Comparison of ENCODE assay signal across 8 cellular contexts in the genomic region with DNA sequence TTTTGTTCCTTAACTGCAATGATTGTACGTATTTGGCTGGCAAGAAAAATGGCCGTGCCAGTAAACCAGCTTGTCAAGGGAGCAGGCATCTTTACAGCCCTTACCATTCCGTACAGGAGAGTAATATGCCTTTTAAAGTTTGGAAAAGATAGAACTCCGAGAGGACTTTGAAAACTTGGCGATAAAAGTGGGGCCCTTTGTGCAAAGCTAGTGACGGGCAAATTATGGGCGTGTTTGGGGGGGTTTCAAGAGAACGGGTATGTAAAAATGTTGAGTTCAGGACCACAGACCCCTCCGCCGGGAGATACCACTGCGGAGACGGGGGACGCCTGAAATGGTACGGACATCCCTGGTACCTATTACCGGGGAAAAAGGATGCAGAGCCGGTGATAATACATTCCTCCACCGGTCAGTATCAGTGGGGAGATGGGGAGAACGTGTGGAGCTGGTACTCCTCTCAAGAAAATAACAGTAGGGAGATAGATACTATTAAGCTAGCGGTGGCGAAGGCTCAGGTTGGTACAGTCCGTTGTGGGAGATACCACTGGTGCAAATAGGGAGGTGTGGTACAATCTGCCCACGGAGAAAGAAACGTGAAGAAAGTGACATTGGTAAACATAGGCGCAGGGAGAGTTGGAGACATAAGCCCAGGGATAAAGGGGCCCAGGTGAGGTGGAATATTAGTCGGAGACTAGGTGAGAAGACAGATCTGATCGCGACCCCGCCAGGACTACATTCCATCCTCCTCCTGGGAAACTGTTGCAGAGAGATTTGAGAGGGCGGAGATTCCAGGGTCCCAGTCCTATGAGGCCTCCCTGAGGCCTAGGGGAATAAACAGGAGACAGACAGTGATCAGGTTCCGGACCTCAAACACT. TPM values are rescaled to one million over a fixed set of nuclear protein-coding genes. Genes with fewer than 3 reads are reported as not detected.
DNase-seq lines count a peak whose midpoint lies in the region; ATAC-seq, FAIRE-seq and TF ChIP-seq lines count a peak whose summit lies in the region.

No MANE protein-coding gene starts in this region.

- H3K27ac ChIP-seq in dorsolateral prefrontal cortex (peak overlapping the region; percentile 52 to 99 (median 93)), HepG2 (ENCODE audit: extremely low read length, insufficient read depth, low read length) (peak overlapping the region; percentile 93)

- H3K4me1 ChIP-seq in HepG2 (ENCODE audit: insufficient read depth, low read length): no peaks in the 10 kb centered on the region

- H3K4me2 ChIP-seq in HepG2 (ENCODE audit: low read depth, low read length): peak overlapping the region; percentile 64

- DNase-seq in GF-D8 (lab: John Stamatoyannopoulos, UW): peak; percentile 31
- peak; percentile 74 to 90 for DNase-seq in NCI-H524 (lab: John Stamatoyannopoulos, UW)
- peak; percentile 74 to 79 for DNase-seq in activated CD4-positive, alpha-beta T cell treated with anti-CD3 and anti-CD28 coated beads, Interleukin-2, amount 50 U/mL, for 48 hours
- peak in 9 of 10 donors; percentile 54 to 73 (median 62) for DNase-seq in dorsolateral prefrontal cortex
- peak; percentile 71 for DNase-seq in HepG2 (ENCODE audit: low spot score)
- peak; percentile 73 for DNase-seq in stimulated activated CD4-positive, alpha-beta T cell treated with anti-CD3 and anti-CD28 coated beads, Interleukin-1b, Interleukin-23, amount 100 ng/mL, for 48 hours

- H3K4me3 ChIP-seq in dorsolateral prefrontal cortex (peak overlapping the region; percentile 26 to 74 (median 60)), HepG2 (replicated peaks in 1 of 3; ENCODE audit: insufficient read depth in 1 of 3, low read depth in 2 of 3, low read length in 3 of 3) (peak overlapping the region; percentile 71 to 82 (median 79))

- BruUV-seq in HepG2 (replicated peaks; lab: Mats Ljungman, UMichigan): no TSS peak

- peak overlapping the region; percentile 94 for H3K9ac ChIP-seq in HepG2 (ENCODE audit: insufficient read depth, low read depth, low read length)

- FAIRE-seq in HepG2 (lab: Jason Lieb, UNC): peak; percentile 87

- under 1% methylated on average over 22 of the region's 30 CpGs for WGBS in HepG2 (ENCODE audit: low lambda C conversion rate)

- no peaks in the 10 kb centered on the region for H3K36me3 ChIP-seq in HepG2 (replicated peaks in 1 of 2; ENCODE audit: control insufficient read depth in 1 of 2, insufficient read depth in 2 of 2, low read length in 2 of 2)

- TF ChIP-seq RAD21 in HepG2 (CRISPR knock-in tag; IDR thresholded peaks at IDR 0.05): no peak

- intact Hi-C loops in dorsolateral prefrontal cortex (cut with DNase I): loop anchor here in 1 of 2 donors (10.0 kb wide), 3 partner anchors 366 to 826 kb away; a partner anchor contains a TSS
- intact Hi-C loops in HepG2 (cut with micrococcal nuclease; ENCODE audit: unreplicated experiment): no loop called here

- H4K20me1 ChIP-seq in HepG2 (ENCODE audit: insufficient read depth, low read length): no peaks in the 10 kb centered on the region

- 0 out of 4 replicates have a peak, but pooled peaks of 1 of the 2 experiments have one; percentile 23 for TF ChIP-seq POLR2A in HepG2 (IDR thresholded peaks at IDR 0.05; ENCODE audit: insufficient read depth in 1 of 2, low read depth in 2 of 2, low read length in 2 of 2)

- TF ChIP-seq CTCF in dorsolateral prefrontal cortex (IDR thresholded peaks at IDR 0.05 in 54 of 56, conservative IDR thresholded peaks at IDR 0.05 in 2 of 56; ENCODE audit: low read depth in 1 of 56, partially characterized antibody in 56 of 56): no peak
- no peak for TF ChIP-seq CTCF in HepG2 (CRISPR knock-in tag; IDR thresholded peaks at IDR 0.05)

- H3K79me2 ChIP-seq in HepG2 (ENCODE audit: insufficient read depth, low read length): no peaks in the 10 kb centered on the region

- no peak for TF ChIP-seq EP300 in HepG2 (IDR thresholded peaks at IDR 0.05; ENCODE audit: low read depth in 2 of 2, low read length in 2 of 2)
- TF ChIP-seq EP300 in HepG2 (CRISPR knock-in tag; IDR thresholded peaks at IDR 0.05; ENCODE audit: borderline replicate concordance): no peak

- CTCF ChIA-PET in HepG2 (lab: Yijun Ruan, JAX; ENCODE audit: low intra/inter-chr PET ratio, low total read pairs): no interaction called here

- in situ Hi-C loops in HepG2 (cut with HindIII; ENCODE audit: extremely low pct_ligation_motif_present, low pct_unique_long_range_greater_than_20kb): loop anchor here (10.0 kb wide), 1 partner anchor 56 kb away; no protein-coding TSS in a partner anchor

- ATAC-seq in HG03159 (IDR thresholded peaks at IDR 0.05; ENCODE audit: unreplicated experiment): peak; percentile 65
- peak; percentile 81 for ATAC-seq in HepG2
- no peak for ATAC-seq in HG03521 (IDR thresholded peaks at IDR 0.05; ENCODE audit: unreplicated experiment)

- H3K9me3 ChIP-seq in HepG2 (ENCODE audit: low read length): no peaks in the 10 kb centered on the region

- peaks cover 0 to 6% (median 0%) of the 10 kb centered on the region in 45 donors for H3K27me3 ChIP-seq in dorsolateral prefrontal cortex
- H3K27me3 ChIP-seq in HepG2 (ENCODE audit: control insufficient read depth in 1 of 2, insufficient read depth in 2 of 2, low read length in 2 of 2): no peaks in the 10 kb centered on the region; a peak in 1 of 5 replicates

- H2AFZ ChIP-seq in HepG2 (ENCODE audit: low read length): peak overlapping the region; percentile 97

- POLR2A ChIA-PET in HepG2 (lab: Yijun Ruan, JAX): interaction anchor here (0.9 to 1.2 kb wide), 2 partner anchors 63 to 185 kb away, joined by 3 read pairs; a partner anchor contains a TSS

RNA-seq across cellular contexts. Expression of a gene that starts 14.5 kb away (rescaled TPM):
- total RNA-seq in dorsolateral prefrontal cortex: 1 to 10 TPM in 2 of 120 experiments, under 1 TPM in 4, not detected in 114; 0.88 to 1.1 (median 0.94) TPM
- total RNA-seq in HepG2 (2016; rRNA removed; fragmentation: Illumina TruSeq; extraction: Trizol): not detected in 2 replicates
- total RNA-seq in HepG2 (2016; cell fraction: cytosol; rRNA removed; fragmentation: Illumina TruSeq; extraction: Trizol; ENCODE audit: low read depth): not detected in 2 replicates
- total RNA-seq in HepG2 (2016; cell fraction: insoluble cytoplasmic fraction; rRNA removed; fragmentation: Illumina TruSeq; extraction: Trizol): not detected in 2 replicates
- not detected in 2 replicates for total RNA-seq in HepG2 (2016; cell fraction: membrane; rRNA removed; fragmentation: Illumina TruSeq; extraction: Trizol)
- total RNA-seq in HepG2 (2016; cell fraction: nucleus; rRNA removed; fragmentation: Illumina TruSeq; extraction: Trizol): not detected in 2 replicates
- not detected in 2 replicates for polyA plus RNA-seq in HepG2 (2011; rRNA removed)
- polyA plus RNA-seq in HepG2 (2011; cell fraction: cytosol; rRNA removed): not detected in 2 replicates
- polyA plus RNA-seq in HepG2 (2011; cell fraction: nucleus; rRNA removed): not detected in 2 replicates
- not detected in 2 replicates for polyA plus RNA-seq in HepG2 (2012)
- not detected in 2 replicates for polyA plus RNA-seq in HepG2 (2016; cell fraction: cytosol; fragmentation: Illumina TruSeq; extraction: Trizol; ENCODE audit: low read depth)
- polyA plus RNA-seq in HepG2 (2016; cell fraction: insoluble cytoplasmic fraction; fragmentation: Illumina TruSeq; extraction: Trizol; ENCODE audit: low read depth): not detected in 2 replicates
- polyA plus RNA-seq in HepG2 (2016; cell fraction: membrane; fragmentation: Illumina TruSeq; extraction: Trizol; ENCODE audit: low read depth): not detected in 2 replicates
- not detected in 2 replicates for polyA plus RNA-seq in HepG2 (2016; cell fraction: nucleus; fragmentation: Illumina TruSeq; extraction: Trizol; ENCODE audit: insufficient read depth, low read depth)
- polyA minus RNA-seq in HepG2 (2011; rRNA and poly(A)+ RNA removed; ENCODE audit: low replicate concordance): not detected in 2 replicates
- not detected in 2 replicates for polyA minus RNA-seq in HepG2 (2011; cell fraction: cytosol; rRNA and poly(A)+ RNA removed)
- not detected in 2 replicates for polyA minus RNA-seq in HepG2 (2011; cell fraction: nucleus; rRNA and poly(A)+ RNA removed)

RNA-seq across cellular contexts. Expression of a gene that starts 17.5 kb away (rescaled TPM):
- total RNA-seq in dorsolateral prefrontal cortex (10 to 100 TPM in 11 of 120 experiments, 1 to 10 TPM in 109; 5.7 to 35.3 (median 8.4) TPM), HepG2 (2016; rRNA removed; fragmentation: Illumina TruSeq; extraction: Trizol) (4.5 and 4.8 TPM in 2 replicates)
- total RNA-seq in HepG2 (2016; cell fraction: cytosol; rRNA removed; fragmentation: Illumina TruSeq; extraction: Trizol; ENCODE audit: low read depth): 0.30 and 0.35 TPM in 2 replicates
- total RNA-seq in HepG2 (2016; cell fraction: insoluble cytoplasmic fraction; rRNA removed; fragmentation: Illumina TruSeq; extraction: Trizol): 4.7 and 5.2 TPM in 2 replicates
- total RNA-seq in HepG2 (2016; cell fraction: membrane; rRNA removed; fragmentation: Illumina TruSeq; extraction: Trizol): 1.2 and 1.3 TPM in 2 replicates
- total RNA-seq in HepG2 (2016; cell fraction: nucleus; rRNA removed; fragmentation: Illumina TruSeq; extraction: Trizol): 4.6 and 5.8 TPM in 2 replicates
- 2.1 TPM in 2 replicates for polyA plus RNA-seq in HepG2 (2011; rRNA removed)
- 0.60 and 1.2 TPM in 2 replicates for polyA plus RNA-seq in HepG2 (2011; cell fraction: cytosol; rRNA removed)
- polyA plus RNA-seq in HepG2 (2011; cell fraction: nucleus; rRNA removed): 2.9 and 4.6 TPM in 2 replicates
- polyA plus RNA-seq in HepG2 (2012): 3.9 and 4.1 TPM in 2 replicates
- polyA plus RNA-seq in HepG2 (2016; cell fraction: cytosol; fragmentation: Illumina TruSeq; extraction: Trizol; ENCODE audit: low read depth): 0.06 and 0.08 TPM in 2 replicates
- 4.7 and 4.8 TPM in 2 replicates for polyA plus RNA-seq in HepG2 (2016; cell fraction: insoluble cytoplasmic fraction; fragmentation: Illumina TruSeq; extraction: Trizol; ENCODE audit: low read depth)
- 0.36 and 0.49 TPM in 2 replicates for polyA plus RNA-seq in HepG2 (2016; cell fraction: membrane; fragmentation: Illumina TruSeq; extraction: Trizol; ENCODE audit: low read depth)
- polyA plus RNA-seq in HepG2 (2016; cell fraction: nucleus; fragmentation: Illumina TruSeq; extraction: Trizol; ENCODE audit: insufficient read depth, low read depth): 12.4 and 13.6 TPM in 2 replicates
- polyA minus RNA-seq in HepG2 (2011; rRNA and poly(A)+ RNA removed; ENCODE audit: low replicate concordance): 0.56 and 1.9 TPM in 2 replicates
- polyA minus RNA-seq in HepG2 (2011; cell fraction: cytosol; rRNA and poly(A)+ RNA removed): 1.6 and 2.2 TPM in 2 replicates
- polyA minus RNA-seq in HepG2 (2011; cell fraction: nucleus; rRNA and poly(A)+ RNA removed): 2.8 and 4.4 TPM in 2 replicates

RNA-seq across cellular contexts. Expression of a gene that starts 50.2 kb away (rescaled TPM):
- 10 to 100 TPM in 5 of 120 experiments, 1 to 10 TPM in 115; 2.3 to 19.3 (median 6.1) TPM for total RNA-seq in dorsolateral prefrontal cortex
- total RNA-seq in HepG2 (2016; rRNA removed; fragmentation: Illumina TruSeq; extraction: Trizol): not detected in 2 replicates
- not detected in 2 replicates for total RNA-seq in HepG2 (2016; cell fraction: cytosol; rRNA removed; fragmentation: Illumina TruSeq; extraction: Trizol; ENCODE audit: low read depth)
- total RNA-seq in HepG2 (2016; cell fraction: insoluble cytoplasmic fraction; rRNA removed; fragmentation: Illumina TruSeq; extraction: Trizol): not detected in 2 replicates
- total RNA-seq in HepG2 (2016; cell fraction: membrane; rRNA removed; fragmentation: Illumina TruSeq; extraction: Trizol): not detected in 2 replicates
- not detected in 2 replicates for total RNA-seq in HepG2 (2016; cell fraction: nucleus; rRNA removed; fragmentation: Illumina TruSeq; extraction: Trizol)
- polyA plus RNA-seq in HepG2 (2011; rRNA removed): not detected in 2 replicates
- polyA plus RNA-seq in HepG2 (2011; cell fraction: cytosol; rRNA removed): not detected in 2 replicates
- polyA plus RNA-seq in HepG2 (2011; cell fraction: nucleus; rRNA removed): not detected in 2 replicates
- polyA plus RNA-seq in HepG2 (2012): not detected in 2 replicates
- polyA plus RNA-seq in HepG2 (2016; cell fraction: cytosol; fragmentation: Illumina TruSeq; extraction: Trizol; ENCODE audit: low read depth): not detected in 2 replicates
- polyA plus RNA-seq in HepG2 (2016; cell fraction: insoluble cytoplasmic fraction; fragmentation: Illumina TruSeq; extraction: Trizol; ENCODE audit: low read depth): not detected in 2 replicates
- polyA plus RNA-seq in HepG2 (2016; cell fraction: membrane; fragmentation: Illumina TruSeq; extraction: Trizol; ENCODE audit: low read depth): not detected in 2 replicates
- polyA plus RNA-seq in HepG2 (2016; cell fraction: nucleus; fragmentation: Illumina TruSeq; extraction: Trizol; ENCODE audit: insufficient read depth, low read depth): not detected in 2 replicates
- polyA minus RNA-seq in HepG2 (2011; rRNA and poly(A)+ RNA removed; ENCODE audit: low replicate concordance): not detected in 2 replicates
- polyA minus RNA-seq in HepG2 (2011; cell fraction: cytosol; rRNA and poly(A)+ RNA removed): not detected in 2 replicates
- polyA minus RNA-seq in HepG2 (2011; cell fraction: nucleus; rRNA and poly(A)+ RNA removed): not detected in 2 replicates

Comparison
In these comparisons a context has a peak if more than half of its experiments do, and no peak if none do; other contexts are left out.
1. DNase-seq: peak in every context shown above with its lines; median percentile 82 in NCI-H524; 76 in activated CD4-positive, alpha-beta T cell treated with anti-CD3 and anti-CD28 coated beads, Interleukin-2, amount 50 U/mL, for 48 hours; 73 in stimulated activated CD4-positive, alpha-beta T cell treated with anti-CD3 and anti-CD28 coated beads, Interleukin-1b, Interleukin-23, amount 100 ng/mL, for 48 hours; 71 in HepG2; 62 in dorsolateral prefrontal cortex; 31 in GF-D8.